In the genomic region with DNA sequence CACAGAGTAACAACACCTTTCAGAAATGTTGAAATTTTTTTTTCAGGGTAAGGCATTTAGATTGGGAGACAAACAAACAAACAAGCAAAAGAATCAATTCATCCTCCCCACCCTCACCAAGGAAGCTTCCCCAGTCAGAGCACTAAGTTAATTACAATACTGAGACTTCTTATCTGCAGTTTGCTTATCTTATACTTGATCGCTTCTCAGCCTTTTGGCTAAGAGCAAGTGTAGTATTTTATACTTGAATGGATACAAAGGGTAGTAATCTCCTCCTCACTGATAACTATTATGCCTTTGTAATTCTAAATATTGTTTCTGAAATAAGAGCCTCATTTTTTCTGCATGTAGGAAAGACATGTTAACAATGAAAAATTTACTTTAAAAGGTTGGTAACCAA, we compare ENCODE assay signal across 9 cellular contexts. TPM values are rescaled to one million over a fixed set of nuclear protein-coding genes. Genes with fewer than 3 reads are reported as not detected.
"Had no signal": no experiment of that assay in that cellular context is flagged by ENCODE, and none has a peak within 500 bp of the region (broad histone marks: within the 10 kb centered on the region; RNA-seq: fewer than 3 reads in every experiment).

No MANE protein-coding gene starts in this region.

- FAIRE-seq: G401.6, GM12878, GM12891, GM12892, GM18507, GM19239 had no signal

- H3K4me3 ChIP-seq: GM12878 had no signal

- ATAC-seq: GM12878 had no signal

- DNase-seq: GDM1, GF-D8 had no signal

RNA-seq across cellular contexts. Expression of a gene that starts 54.4 kb away (rescaled TPM):
- total RNA-seq: G401, GM12878 had no signal
- polyA plus RNA-seq: GM12878 had no signal
